In the genomic region with DNA sequence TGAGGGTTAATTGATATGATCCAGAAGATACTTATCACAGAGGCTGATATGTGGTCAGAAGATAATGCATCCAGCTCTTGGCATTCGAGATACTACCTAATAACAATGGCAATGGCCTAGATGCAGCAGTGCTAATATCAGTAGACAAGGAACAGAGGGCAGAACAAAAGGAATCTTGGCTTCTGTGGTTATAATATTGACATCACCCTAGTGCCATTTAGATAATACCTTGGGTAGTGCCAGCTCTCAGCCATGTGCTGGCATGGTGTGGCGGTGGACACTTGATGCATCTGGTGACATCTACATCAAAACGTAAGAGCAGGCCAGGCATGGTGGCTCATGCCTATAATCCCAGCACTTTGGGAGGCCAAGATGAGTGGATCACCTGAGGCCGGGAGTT, we compare ENCODE assay signal across 36 cellular contexts.
"Had no signal": no experiment of that assay in that cellular context is flagged by ENCODE, and none has a peak within 500 bp of the region (broad histone marks: within the 10 kb centered on the region; RNA-seq: fewer than 3 reads in every experiment).

No MANE protein-coding gene starts in this region.

- H3K4me3 Mint-ChIP-seq: activated naive CD4-positive, alpha-beta T cell treated with anti-CD3 and anti-CD28 coated beads for 36 hours; activated naive CD4-positive, alpha-beta T cell treated with anti-CD3 and anti-CD28 coated beads, Interleukin-2, amount 10 ng/mL, durations not matched to agents 7 days and 5 days; activated naive CD4-positive, alpha-beta T cell treated with anti-CD3 and anti-CD28 coated beads, Interleukin-2, amount 50 U/mL, for 24 hours; activated naive CD8-positive, alpha-beta T cell; activated naive CD8-positive, alpha-beta T cell treated with anti-CD3 and anti-CD28 coated beads for 36 hours; activated naive CD8-positive, alpha-beta T cell treated with anti-CD3 and anti-CD28 coated beads, Interleukin-2, amount 10 ng/mL, durations not matched to agents 7 days and 5 days; activated naive CD8-positive, alpha-beta T cell treated with anti-CD3 and anti-CD28 coated beads, Interleukin-2, amount 50 U/mL, for 24 hours; activated T-cell treated with anti-CD3 and anti-CD28 coated beads, Interleukin-2, amount 50 U/mL, for 24 hours; activated T-cell treated with anti-CD3 and anti-CD28 coated beads, Interleukin-2, amount 50 U/mL, for 4 hours; activated T-cell treated with anti-CD3 and anti-CD28 coated beads, Interleukin-2, amount 50 U/mL, for 72 hours; activated T-helper 1 cell treated with anti-CD3 and anti-CD28 coated beads, Interleukin-12 subunit alpha, Interleukin-12 subunit beta, Interleukin-2, Interleukin-4 antibody, amounts not matched to agents 30 ng/mL and 10 ng/mL and 1 ng/mL, durations not matched to agents 14 hours and 24 hours and 36 hours; activated T-helper 17 cell treated with anti-CD3 and anti-CD28 coated beads, Interleukin-2, amount 50 U/mL, for 72 hours; brain; central memory CD8-positive, alpha-beta T cell had no signal

- H3K27ac ChIP-seq: ascending aorta, body of pancreas, brain microvascular endothelial cell, breast epithelium, cardiac muscle cell had no signal

- H3K36me3 Mint-ChIP-seq: activated naive CD4-positive, alpha-beta T cell treated with anti-CD3 and anti-CD28 coated beads, Interleukin-2, amount 10 ng/mL, durations not matched to agents 7 days and 5 days; activated naive CD4-positive, alpha-beta T cell treated with anti-CD3 and anti-CD28 coated beads, Interleukin-2, amount 50 U/mL, for 24 hours; activated naive CD4-positive, alpha-beta T cell treated with anti-CD3 and anti-CD28 coated beads, Interleukin-2, amount 50 U/mL, for 72 hours; activated naive CD8-positive, alpha-beta T cell; activated naive CD8-positive, alpha-beta T cell treated with anti-CD3 and anti-CD28 coated beads for 36 hours; activated naive CD8-positive, alpha-beta T cell treated with anti-CD3 and anti-CD28 coated beads, Interleukin-2, amount 10 ng/mL, durations not matched to agents 7 days and 5 days; brain had no signal

- H3K4me1 Mint-ChIP-seq: activated naive CD4-positive, alpha-beta T cell treated with anti-CD3 and anti-CD28 coated beads, Interleukin-2, amount 10 ng/mL, durations not matched to agents 7 days and 5 days; activated naive CD4-positive, alpha-beta T cell treated with anti-CD3 and anti-CD28 coated beads, Interleukin-2, amount 50 U/mL, for 24 hours; activated naive CD8-positive, alpha-beta T cell treated with anti-CD3 and anti-CD28 coated beads for 36 hours; activated naive CD8-positive, alpha-beta T cell treated with anti-CD3 and anti-CD28 coated beads, Interleukin-2, amount 10 ng/mL, durations not matched to agents 7 days and 5 days; activated naive CD8-positive, alpha-beta T cell treated with anti-CD3 and anti-CD28 coated beads, Interleukin-2, amount 50 U/mL, for 24 hours; activated T-helper 17 cell treated with anti-CD3 and anti-CD28 coated beads, Interleukin-2, amount 50 U/mL, for 72 hours; brain; central memory CD8-positive, alpha-beta T cell had no signal

- H3K27me3 Mint-ChIP-seq: activated naive CD8-positive, alpha-beta T cell treated with anti-CD3 and anti-CD28 coated beads for 36 hours; activated T-cell treated with anti-CD3 and anti-CD28 coated beads, Interleukin-2, amount 50 U/mL, for 24 hours; activated T-helper 17 cell treated with anti-CD3 and anti-CD28 coated beads, Interleukin-2, amount 50 U/mL, for 72 hours; brain; central memory CD8-positive, alpha-beta T cell had no signal

- ATAC-seq: activated naive CD4-positive, alpha-beta T cell treated with anti-CD3 and anti-CD28 coated beads, Interleukin-2, amount 50 U/mL, for 72 hours; activated naive CD8-positive, alpha-beta T cell treated with anti-CD3 and anti-CD28 coated beads, Interleukin-2, amount 50 U/mL, for 24 hours; activated T-cell treated with anti-CD3 and anti-CD28 coated beads, Interleukin-2, amount 50 U/mL, for 4 hours; activated T-cell treated with anti-CD3 and anti-CD28 coated beads, Interleukin-2, amount 50 U/mL, for 72 hours; activated T-helper 17 cell treated with anti-CD3 and anti-CD28 coated beads, Interleukin-2, amount 50 U/mL, for 72 hours; body of pancreas had no signal

- DNase-seq: activated effector memory CD4-positive, alpha-beta T cell treated with anti-CD3 and anti-CD28 coated beads, Interleukin-2, amount 50 U/mL, for 16 hours; activated effector memory CD4-positive, alpha-beta T cell treated with Interleukin-2 at 50 U/mL for 16 hours; activated gamma-delta T cell; activated gamma-delta T cell treated with Interleukin-2 at 50 U/mL for 16 hours; activated naive CD4-positive, alpha-beta T cell; activated naive CD4-positive, alpha-beta T cell treated with anti-CD3 and anti-CD28 coated beads for 36 hours; activated naive CD4-positive, alpha-beta T cell treated with anti-CD3 and anti-CD28 coated beads, Interleukin-2, amount 10 ng/mL, durations not matched to agents 7 days and 5 days; activated naive CD4-positive, alpha-beta T cell treated with anti-CD3 and anti-CD28 coated beads, Interleukin-2, amount 50 U/mL, for 16 hours; activated naive CD4-positive, alpha-beta T cell treated with Interleukin-2 at 50 U/mL for 16 hours; activated naive CD8-positive, alpha-beta T cell treated with anti-CD3 and anti-CD28 coated beads for 36 hours; activated naive CD8-positive, alpha-beta T cell treated with anti-CD3 and anti-CD28 coated beads, Interleukin-2, amount 10 ng/mL, durations not matched to agents 7 days and 5 days; activated naive CD8-positive, alpha-beta T cell treated with anti-CD3 and anti-CD28 coated beads, Interleukin-2, amount 50 U/mL, for 24 hours; activated T-cell treated with anti-CD3 and anti-CD28 coated beads, Interleukin-2, amount 50 U/mL, for 1 hour; activated T-cell treated with anti-CD3 and anti-CD28 coated beads, Interleukin-2, amount 50 U/mL, for 24 hours; activated T-cell treated with anti-CD3 and anti-CD28 coated beads, Interleukin-2, amount 50 U/mL, for 4 hours; activated T-cell treated with anti-CD3 and anti-CD28 coated beads, Interleukin-2, amount 50 U/mL, for 48 hours; activated T-cell treated with anti-CD3 and anti-CD28 coated beads, Interleukin-2, amount 50 U/mL, for 72 hours; amniotic stem cell; amygdala; anterior cingulate cortex; aorta; body of pancreas; brain microvascular endothelial cell; central memory CD4-positive, alpha-beta T cell had no signal

- H3K9me3 Mint-ChIP-seq: activated naive CD4-positive, alpha-beta T cell treated with anti-CD3 and anti-CD28 coated beads for 36 hours; activated naive CD4-positive, alpha-beta T cell treated with anti-CD3 and anti-CD28 coated beads, Interleukin-2, amount 50 U/mL, for 24 hours; activated naive CD8-positive, alpha-beta T cell treated with anti-CD3 and anti-CD28 coated beads for 36 hours; activated naive CD8-positive, alpha-beta T cell treated with anti-CD3 and anti-CD28 coated beads, Interleukin-2, amount 50 U/mL, for 24 hours; activated T-cell treated with anti-CD3 and anti-CD28 coated beads, Interleukin-2, amount 50 U/mL, for 24 hours; activated T-cell treated with anti-CD3 and anti-CD28 coated beads, Interleukin-2, amount 50 U/mL, for 4 hours; activated T-helper 1 cell treated with anti-CD3 and anti-CD28 coated beads, Interleukin-12 subunit alpha, Interleukin-12 subunit beta, Interleukin-2, Interleukin-4 antibody, amounts not matched to agents 30 ng/mL and 10 ng/mL and 1 ng/mL, durations not matched to agents 14 hours and 24 hours and 36 hours; activated T-helper 2 cell treated with anti-CD3 and anti-CD28 coated beads, Interferon-gamma antibody, Interleukin-2, Interleukin-4, amounts not matched to agents 10 μg/mL and 5 μg/mL and 100 μg/mL, durations not matched to agents 14 hours and 24 hours and 36 hours; brain; central memory CD8-positive, alpha-beta T cell had no signal

- H3K27ac Mint-ChIP-seq: activated naive CD4-positive, alpha-beta T cell treated with anti-CD3 and anti-CD28 coated beads for 36 hours; activated naive CD4-positive, alpha-beta T cell treated with anti-CD3 and anti-CD28 coated beads, Interleukin-2, amount 10 ng/mL, durations not matched to agents 7 days and 5 days; activated naive CD4-positive, alpha-beta T cell treated with anti-CD3 and anti-CD28 coated beads, Interleukin-2, amount 50 U/mL, for 24 hours; activated naive CD4-positive, alpha-beta T cell treated with anti-CD3 and anti-CD28 coated beads, Interleukin-2, amount 50 U/mL, for 72 hours; activated naive CD8-positive, alpha-beta T cell; activated naive CD8-positive, alpha-beta T cell treated with anti-CD3 and anti-CD28 coated beads for 36 hours; activated naive CD8-positive, alpha-beta T cell treated with anti-CD3 and anti-CD28 coated beads, Interleukin-2, amount 10 ng/mL, durations not matched to agents 7 days and 5 days; activated naive CD8-positive, alpha-beta T cell treated with anti-CD3 and anti-CD28 coated beads, Interleukin-2, amount 50 U/mL, for 24 hours; activated T-cell treated with anti-CD3 and anti-CD28 coated beads, Interleukin-2, amount 50 U/mL, for 24 hours; activated T-cell treated with anti-CD3 and anti-CD28 coated beads, Interleukin-2, amount 50 U/mL, for 72 hours; activated T-helper 1 cell treated with anti-CD3 and anti-CD28 coated beads, Interleukin-12 subunit alpha, Interleukin-12 subunit beta, Interleukin-2, Interleukin-4 antibody, amounts not matched to agents 30 ng/mL and 10 ng/mL and 1 ng/mL, durations not matched to agents 14 hours and 24 hours and 36 hours; activated T-helper 17 cell treated with anti-CD3 and anti-CD28 coated beads, Interleukin-2, amount 50 U/mL, for 72 hours; activated T-helper 2 cell treated with anti-CD3 and anti-CD28 coated beads, Interferon-gamma antibody, Interleukin-2, Interleukin-4, amounts not matched to agents 10 μg/mL and 5 μg/mL and 100 μg/mL, durations not matched to agents 14 hours and 24 hours and 36 hours; brain had no signal

- H3K4me3 ChIP-seq: adrenal gland, ascending aorta, body of pancreas, breast epithelium, cardiac muscle cell had no signal
